In the genomic region with DNA sequence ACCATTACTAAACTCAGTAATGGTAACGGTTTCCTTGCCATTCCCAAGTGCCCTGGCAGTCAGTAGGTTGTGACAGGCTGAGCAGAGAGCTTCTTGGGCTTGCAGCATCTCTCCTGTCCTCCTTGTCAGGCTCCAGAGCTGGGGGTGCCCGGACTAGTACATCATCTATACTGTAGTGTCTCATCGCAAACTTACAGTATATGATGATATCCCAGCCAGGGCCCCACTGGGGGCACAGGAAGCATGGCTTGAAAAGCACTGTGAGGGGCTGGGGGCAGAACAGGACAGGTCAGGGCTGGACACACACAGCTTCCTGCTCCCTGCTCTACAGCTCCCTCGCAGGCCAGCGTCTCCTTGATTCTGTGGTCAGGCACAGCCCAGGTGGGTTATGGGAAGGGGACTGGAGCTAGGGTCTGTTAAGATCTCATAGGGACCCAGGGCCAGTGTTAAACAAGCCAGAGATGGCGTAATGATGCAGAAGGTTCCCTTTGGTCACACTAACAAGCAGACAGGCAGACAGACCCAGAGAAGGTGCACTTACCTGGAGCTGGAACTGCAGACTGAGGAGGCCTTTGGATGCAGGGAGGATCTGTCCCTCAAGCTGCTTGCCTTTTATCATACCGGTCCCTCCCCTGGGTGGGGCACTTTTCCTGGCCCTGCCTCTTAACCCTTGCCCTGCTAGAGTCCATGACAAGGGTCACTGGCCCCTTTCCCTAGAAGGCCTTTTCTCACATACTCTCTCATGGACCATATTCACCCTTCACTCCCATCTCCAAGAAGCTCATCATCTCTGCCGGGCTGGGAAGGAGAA, we compare ENCODE assay signal across 20 cellular contexts. TPM values are rescaled to one million over a fixed set of nuclear protein-coding genes. Genes with fewer than 3 reads are reported as not detected.
A peak's percentile ranks its signal among the peaks of the same experiment; 100 is the strongest.
DNase-seq lines count a peak whose midpoint lies in the region; FAIRE-seq and TF ChIP-seq lines count a peak whose summit lies in the region.
"Had no signal": no experiment of that assay in that cellular context is flagged by ENCODE, and none has a peak within 500 bp of the region (broad histone marks: within the 10 kb centered on the region; RNA-seq: fewer than 3 reads in every experiment).

No MANE protein-coding gene starts in this region.

- H3K4me1 Mint-ChIP-seq in Caco-2 (ENCODE audit: low read depth, unreplicated experiment) (peaks cover 22% of the 10 kb centered on the region), IgD-negative memory B cell (peaks cover 7 to 13% (median 8%) of the 10 kb centered on the region in 3 donors)

- in situ Hi-C loops in brain microvascular endothelial cell (cut with HindIII; ENCODE audit: low pct_ligation_motif_present, low sequenced_read_pairs), result no loop called here

- FAIRE-seq in D721Med (lab: Jason Lieb, UNC), result no peak
- FAIRE-seq: GM12878 had no signal

- H3K36me3 Mint-ChIP-seq in Caco-2 (ENCODE audit: insufficient read depth, unreplicated experiment), result peaks cover 49% of the 10 kb centered on the region
- H3K36me3 Mint-ChIP-seq in IgD-negative memory B cell, result no peaks in the 10 kb centered on the region

- H3K4me3 ChIP-seq in Caco-2 (ENCODE audit: low read depth, low read length) (no peak overlapping the region), duodenal mucosa (ENCODE audit: low read depth in 1 of 2, low read length in 2 of 2) (peak overlapping the region; percentile 7 to 58), mucosa of rectum (ENCODE audit: low read length in 2 of 2) (peak overlapping the region; percentile 42 to 46), brain microvascular endothelial cell (ENCODE audit: low read depth, low read length) (no peak overlapping the region)
- H3K4me3 ChIP-seq: GM12878, left lung, SJCRH30 had no signal

- POLR2A ChIA-PET in Caco-2 (lab: Charles Lee), result no interaction called here

- no peaks in the 10 kb centered on the region for H3K9me3 ChIP-seq in Caco-2
- no peaks in the 10 kb centered on the region for H3K9me3 ChIP-seq in duodenal mucosa (ENCODE audit: control insufficient read depth in 1 of 2, low read length in 2 of 2)
- H3K9me3 ChIP-seq in mucosa of rectum (ENCODE audit: control insufficient read depth in 2 of 2, low read length in 2 of 2), result no peaks in the 10 kb centered on the region
- H3K9me3 ChIP-seq: left lung, SJCRH30 had no signal

- H3K9ac ChIP-seq in duodenal mucosa (ENCODE audit: low read depth in 1 of 2, low read length in 2 of 2) (no peak overlapping the region), mucosa of rectum (ENCODE audit: low read depth in 1 of 2, low read length in 2 of 2) (no peak overlapping the region)

- H3K4me1 ChIP-seq in Caco-2 (peaks cover 25% of the 10 kb centered on the region), duodenal mucosa (ENCODE audit: control insufficient read depth in 1 of 2, insufficient read depth in 2 of 2, low read length in 2 of 2) (peaks cover 24 to 37% of the 10 kb centered on the region in 2 donors), mucosa of rectum (ENCODE audit: control insufficient read depth in 2 of 2, insufficient read depth in 2 of 2, low read length in 2 of 2) (peaks cover 9 to 21% of the 10 kb centered on the region in 2 donors)
- H3K4me1 ChIP-seq: foreskin keratinocyte, SJCRH30 had no signal

- peaks cover 6% of the 10 kb centered on the region for H3K36me3 ChIP-seq in Caco-2 (ENCODE audit: control insufficient read depth, insufficient read depth, low read length)
- peaks cover 8 to 27% of the 10 kb centered on the region in 2 donors for H3K36me3 ChIP-seq in duodenal mucosa (ENCODE audit: control insufficient read depth in 1 of 2, insufficient read depth in 2 of 2, low read length in 2 of 2)
- peaks cover 20 to 23% of the 10 kb centered on the region in 2 donors for H3K36me3 ChIP-seq in mucosa of rectum (ENCODE audit: control insufficient read depth in 2 of 2, insufficient read depth in 2 of 2, low read length in 2 of 2)
- peaks cover 30% of the 10 kb centered on the region for H3K36me3 ChIP-seq in brain microvascular endothelial cell (replicated peaks)

- H3K27me3 Mint-ChIP-seq in Caco-2 (ENCODE audit: insufficient read depth, unreplicated experiment), result no peaks in the 10 kb centered on the region
- no peaks in the 10 kb centered on the region for H3K27me3 Mint-ChIP-seq in IgD-negative memory B cell
- H3K27me3 Mint-ChIP-seq: activated CD4-positive, alpha-beta T cell treated with anti-CD3 and anti-CD28 coated beads, Interleukin-2, amount 10 ng/mL, durations not matched to agents 24 days and 14 days; activated naive CD8-positive, alpha-beta T cell; stimulated activated naive CD8-positive, alpha-beta T cell treated with anti-CD3 and anti-CD28 coated beads, Interleukin-15, amount 100 ng/mL, for 72 hours had no signal

- H3K9me3 Mint-ChIP-seq in Caco-2 (ENCODE audit: unreplicated experiment) (no peaks in the 10 kb centered on the region), IgD-negative memory B cell (no peaks in the 10 kb centered on the region)
- H3K9me3 Mint-ChIP-seq: activated CD4-positive, alpha-beta T cell treated with anti-CD3 and anti-CD28 coated beads, Interleukin-2, amount 10 ng/mL, durations not matched to agents 24 days and 14 days; stimulated activated naive CD8-positive, alpha-beta T cell treated with anti-CD3 and anti-CD28 coated beads, Interleukin-15, amount 100 ng/mL, for 72 hours had no signal

- CTCF ChIA-PET in Caco-2 (lab: Charles Lee), result interaction anchor here (0.7 to 1.1 kb wide), 4 partner anchors 17 to 317 kb away, joined by 3 to 4 read pairs (median 3); no protein-coding TSS in a partner anchor

- H3K4me3 Mint-ChIP-seq in Caco-2 (ENCODE audit: unreplicated experiment) (no peak overlapping the region), IgD-negative memory B cell (no peak overlapping the region)
- H3K4me3 Mint-ChIP-seq: activated CD4-positive, alpha-beta T cell treated with anti-CD3 and anti-CD28 coated beads, Interleukin-2, amount 10 ng/mL, durations not matched to agents 24 days and 14 days; activated naive CD8-positive, alpha-beta T cell; stimulated activated naive CD8-positive, alpha-beta T cell treated with anti-CD3 and anti-CD28 coated beads, Interleukin-15, amount 100 ng/mL, for 72 hours had no signal

- DNase-seq in Caco-2, result peak; percentile 26 to 52
- no peak for DNase-seq in D721Med (ENCODE audit: insufficient read length, low spot score)
- no peak for DNase-seq in mesenteric fat pad (ENCODE audit: low spot score)
- no peak for DNase-seq in brain microvascular endothelial cell
- DNase-seq: activated CD4-positive, alpha-beta T cell treated with anti-CD3 and anti-CD28 coated beads, Interleukin-2, amount 10 ng/mL, durations not matched to agents 24 days and 14 days; Calu3; foreskin keratinocyte; GDM1; Kasumi-1; NCI-H524 treated with DMSO at 0.1 percent for 48 hours; occipital lobe; SJCRH30; stimulated activated naive CD8-positive, alpha-beta T cell treated with anti-CD3 and anti-CD28 coated beads, Interleukin-15, amount 100 ng/mL, for 72 hours; T1000 had no signal

- no peak overlapping the region for H3K27ac Mint-ChIP-seq in Caco-2 (ENCODE audit: unreplicated experiment)
- H3K27ac Mint-ChIP-seq in IgD-negative memory B cell, result peak overlapping the region in 2 of 3 donors; percentile 46 to 67
- H3K27ac Mint-ChIP-seq: activated CD4-positive, alpha-beta T cell treated with anti-CD3 and anti-CD28 coated beads, Interleukin-2, amount 10 ng/mL, durations not matched to agents 24 days and 14 days; activated naive CD8-positive, alpha-beta T cell had no signal

- no peak overlapping the region for H3K27ac ChIP-seq in duodenal mucosa (ENCODE audit: low read depth, low read length)
- no peak overlapping the region for H3K27ac ChIP-seq in mucosa of rectum (ENCODE audit: low read depth in 2 of 2, low read length in 2 of 2)
- H3K27ac ChIP-seq in brain microvascular endothelial cell, result no peak overlapping the region
- H3K27ac ChIP-seq: foreskin keratinocyte, left lung, SJCRH30 had no signal

- TF ChIP-seq CTCF in Caco-2 (IDR thresholded peaks at IDR 0.05; ENCODE audit: insufficient read depth in 1 of 2, low read depth in 1 of 2, low read length in 1 of 2, severe bottlenecking in 1 of 2, unreplicated experiment in 1 of 2) (no peak), D721Med (IDR thresholded peaks at IDR 0.05; ENCODE audit: insufficient read depth, missing control alignments) (no peak), brain microvascular endothelial cell (IDR thresholded peaks at IDR 0.05; ENCODE audit: low read depth, low read length, missing control alignments) (no peak)

- intact Hi-C loops in Caco-2 (cut with micrococcal nuclease; ENCODE audit: unreplicated experiment), result no loop called here

- no peaks in the 10 kb centered on the region for H3K27me3 ChIP-seq in Caco-2 (replicated peaks; ENCODE audit: control insufficient read depth, insufficient read depth, low read length)
- no peaks in the 10 kb centered on the region for H3K27me3 ChIP-seq in duodenal mucosa (ENCODE audit: control insufficient read depth in 1 of 2, insufficient read depth in 2 of 2, low read length in 2 of 2)
- H3K27me3 ChIP-seq in mucosa of rectum (ENCODE audit: control insufficient read depth in 2 of 2, insufficient read depth in 2 of 2, low read length in 2 of 2), result no peaks in the 10 kb centered on the region
- no peaks in the 10 kb centered on the region for H3K27me3 ChIP-seq in brain microvascular endothelial cell (replicated peaks)
- H3K27me3 ChIP-seq: foreskin keratinocyte, left lung, SJCRH30 had no signal

- no TSS peak for BruUV-seq in Caco-2 (replicated peaks; lab: Mats Ljungman, UMichigan)

RNA-seq across cellular contexts. Expression of a gene that starts 6.8 kb away (rescaled TPM):
- total RNA-seq in Caco-2 (2022) (77.4 and 85.1 TPM in 2 replicates), mesenteric fat pad (26.3 TPM)
- 45.8 TPM for polyA plus RNA-seq in IgD-negative memory B cell

RNA-seq across cellular contexts. Expression of a gene that starts 19.0 kb away (rescaled TPM):
- 37.6 and 39.5 TPM in 2 replicates for total RNA-seq in Caco-2 (2022)
- polyA plus RNA-seq in IgD-negative memory B cell, result 17.1 TPM
- 32.0 TPM for total RNA-seq in mesenteric fat pad

RNA-seq across cellular contexts. Expression of a gene that starts 35.9 kb away (rescaled TPM):
- total RNA-seq in Caco-2 (2022) (182 and 189 TPM in 2 replicates), mesenteric fat pad (126 TPM)
- polyA plus RNA-seq in IgD-negative memory B cell, result 400 TPM

RNA-seq across cellular contexts. Expression of a gene that starts 41.3 kb away (rescaled TPM):
- 32.8 and 38.0 TPM in 2 replicates for total RNA-seq in Caco-2 (2022)
- 17.1 TPM for polyA plus RNA-seq in IgD-negative memory B cell
- total RNA-seq in mesenteric fat pad, result 5.5 TPM

Comparison
In these comparisons a context has a peak if more than half of its experiments do, and no peak if none do; other contexts are left out.
1. DNase-seq: peak in Caco-2 (2 of 2); none in D721Med (single experiment), mesenteric fat pad (single experiment) and brain microvascular endothelial cell (single experiment).
2. H3K4me3 ChIP-seq: peak in duodenal mucosa (2 of 2) and mucosa of rectum (2 of 2); none in Caco-2 (single experiment) and brain microvascular endothelial cell (single experiment).